In the genomic region with DNA sequence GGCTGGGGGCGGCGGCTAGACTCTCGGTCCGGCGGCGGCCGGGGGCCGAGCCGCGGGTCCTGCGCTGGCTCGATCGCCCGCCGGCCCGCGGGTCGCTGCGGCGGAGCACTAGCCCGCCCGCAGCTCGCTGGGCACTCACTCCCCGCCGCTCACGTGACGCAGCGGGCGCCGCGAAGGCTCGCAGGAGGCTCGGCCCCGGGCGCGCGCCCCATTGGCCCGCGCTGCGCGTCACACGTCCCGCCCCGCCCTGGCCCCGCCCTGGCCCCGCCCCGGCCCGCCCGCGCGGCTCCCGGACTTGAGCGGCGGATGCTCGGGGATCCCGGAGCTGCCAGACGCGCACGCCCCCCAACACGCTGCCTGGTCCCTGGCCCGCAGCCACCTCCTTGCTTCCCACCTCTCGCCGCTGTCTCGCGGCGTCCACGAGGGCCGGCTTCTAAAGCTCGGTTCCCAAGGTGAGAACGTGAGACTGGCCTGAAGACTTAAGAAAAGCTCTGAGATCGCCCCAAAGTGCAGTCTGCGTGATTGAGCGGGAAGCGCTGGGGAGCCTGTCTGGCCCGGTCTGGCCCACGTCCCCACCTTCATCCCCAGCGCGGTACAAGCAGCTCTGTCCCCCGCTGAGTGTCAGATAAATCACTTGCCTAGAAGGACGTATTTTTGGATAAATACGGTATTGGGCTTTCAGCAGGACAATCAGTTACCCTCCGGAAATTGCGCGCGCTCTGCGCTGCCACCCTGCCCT, we compare ENCODE assay signal across 8 cellular contexts. TPM values are rescaled to one million over a fixed set of nuclear protein-coding genes. Genes with fewer than 3 reads are reported as not detected.
DNase-seq lines count a peak whose midpoint lies in the region; ATAC-seq lines count a peak whose summit lies in the region.

TSS of gene KLF15 (minus strand) at position 110 of the 739 bp plus-strand sequence. CDS start 4,486 bp downstream, outside the sequence.

- DNase-seq in NCI-H2081 (lab: John Stamatoyannopoulos, UW) (peak; percentile 88), NCI-H2081 treated with DMSO at 0.1 percent for 48 hours (lab: John Stamatoyannopoulos, UW) (no peak), NCI-H2227 (lab: John Stamatoyannopoulos, UW; ENCODE audit: unreplicated experiment) (peak; percentile 88), left colon (peak; percentile 75 to 87)
- DNase-seq in activated CD4-positive, alpha-beta T cell treated with anti-CD3 and anti-CD28 coated beads, Interleukin-2, amount 10 ng/mL, durations not matched to agents 24 days and 14 days: peak; percentile 93
- DNase-seq in stimulated activated CD4-positive, alpha-beta T cell treated with anti-CD3 and anti-CD28 coated beads, Interleukin-1b, Interleukin-23, amount 100 ng/mL, for 24 hours (ENCODE audit: low read depth in 4 of 4, low spot score in 1 of 4): peak; percentile 38 to 75 (median 64)

- peak within 1 kb of the TSS; percentile 86 for H3K4me3 Mint-ChIP-seq in activated CD4-positive, alpha-beta T cell treated with anti-CD3 and anti-CD28 coated beads, Interleukin-2, amount 10 ng/mL, durations not matched to agents 24 days and 14 days

- ATAC-seq in HG03045 (IDR thresholded peaks at IDR 0.05; ENCODE audit: unreplicated experiment): peak; percentile 78
- ATAC-seq in left colon: peak; percentile 96

- H3K27ac ChIP-seq in cingulate gyrus (ENCODE audit: low read depth, low read length): peak within 1 kb of the TSS; percentile 98

- peaks cover 44% of the 10 kb centered on the region for H3K27me3 Mint-ChIP-seq in activated CD4-positive, alpha-beta T cell treated with anti-CD3 and anti-CD28 coated beads, Interleukin-2, amount 10 ng/mL, durations not matched to agents 24 days and 14 days

- H3K9me3 Mint-ChIP-seq in activated CD4-positive, alpha-beta T cell treated with anti-CD3 and anti-CD28 coated beads, Interleukin-2, amount 10 ng/mL, durations not matched to agents 24 days and 14 days: no peaks in the 10 kb centered on the region

- intact Hi-C loops in activated CD4-positive, alpha-beta T cell treated with anti-CD3 and anti-CD28 coated beads, Interleukin-2, amount 10 ng/mL, durations not matched to agents 24 days and 14 days (cut with micrococcal nuclease): loop anchor here (1.0 to 5.0 kb wide), 4 partner anchors 118 to 440 kb away; partner anchors contain the start of genes CHCHD6, SLC41A3 and ZXDC
- intact Hi-C loops in left colon (cut with DNase I, micrococcal nuclease): no loop called here

- H3K36me3 Mint-ChIP-seq in activated CD4-positive, alpha-beta T cell treated with anti-CD3 and anti-CD28 coated beads, Interleukin-2, amount 10 ng/mL, durations not matched to agents 24 days and 14 days (ENCODE audit: low read depth): no peaks in the 10 kb centered on the region

- H3K4me1 Mint-ChIP-seq in activated CD4-positive, alpha-beta T cell treated with anti-CD3 and anti-CD28 coated beads, Interleukin-2, amount 10 ng/mL, durations not matched to agents 24 days and 14 days: peaks cover 7% of the 10 kb centered on the region

- peak within 1 kb of the TSS; percentile 62 for H3K27ac Mint-ChIP-seq in activated CD4-positive, alpha-beta T cell treated with anti-CD3 and anti-CD28 coated beads, Interleukin-2, amount 10 ng/mL, durations not matched to agents 24 days and 14 days

RNA-seq across cellular contexts. Expression of gene KLF15, which starts in this region (rescaled TPM):
- total RNA-seq in activated CD4-positive, alpha-beta T cell treated with anti-CD3 and anti-CD28 coated beads, Interleukin-2, amount 10 ng/mL, durations not matched to agents 24 days and 14 days: 0.19 and 0.28 TPM in 2 replicates
- 1 to 10 TPM; 1.6 TPM for total RNA-seq in left colon

Comparison
In these comparisons a context has a peak if more than half of its experiments do, and no peak if none do; other contexts are left out.
1. Peak in DNase-seq in activated CD4-positive, alpha-beta T cell treated with anti-CD3 and anti-CD28 coated beads, Interleukin-2, amount 10 ng/mL, durations not matched to agents 24 days and 14 days; RNA of the gene not detected or under 1 TPM.